ENCODE assay signal across 8 cellular contexts in the genomic region with DNA sequence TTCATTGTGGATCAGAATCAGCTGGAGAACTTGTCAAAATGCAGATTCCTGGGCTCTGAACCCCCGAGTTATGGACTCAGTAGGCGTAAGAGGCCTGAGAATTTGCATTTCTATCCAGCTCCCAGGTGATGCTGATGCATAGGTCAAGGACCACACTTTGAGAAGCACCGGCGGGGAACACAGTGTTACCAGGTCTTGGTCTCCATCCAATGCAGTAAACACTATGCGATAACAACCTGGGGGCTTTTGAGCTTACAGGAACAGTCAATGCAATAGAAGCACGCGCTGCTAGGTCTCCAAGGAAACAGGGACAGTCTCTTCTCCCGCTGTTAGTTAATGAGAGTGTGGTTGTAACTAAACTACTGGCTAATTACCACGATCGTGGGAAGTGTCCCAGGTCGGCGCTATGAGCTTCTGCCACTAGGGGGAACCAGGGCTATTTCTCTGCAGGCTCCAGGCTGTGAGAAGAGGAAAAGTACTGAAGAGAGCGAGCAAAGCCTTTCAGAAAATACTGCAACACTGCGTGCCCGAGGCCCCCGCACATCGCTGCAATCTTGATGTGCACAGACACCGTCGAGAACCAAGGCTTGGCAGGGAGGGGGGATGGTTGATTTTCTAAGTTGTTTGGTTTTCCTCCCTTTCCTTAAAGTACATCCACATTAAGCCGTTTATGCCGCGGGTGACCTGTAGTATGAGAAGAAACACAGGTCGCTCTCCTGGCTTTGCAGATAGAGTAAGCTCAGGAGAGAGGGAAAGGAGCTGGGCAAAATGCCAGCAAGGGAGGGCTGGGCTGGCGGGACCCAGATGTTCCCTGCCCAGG. TPM values are rescaled to one million over a fixed set of nuclear protein-coding genes. Genes with fewer than 3 reads are reported as not detected.
DNase-seq lines count a peak whose midpoint lies in the region; ATAC-seq, FAIRE-seq and TF ChIP-seq lines count a peak whose summit lies in the region.

No MANE protein-coding gene starts in this region.

- H3K9me2 ChIP-seq in Loucy (replicated peaks; ENCODE audit: low read depth, low read length) = no peaks in the 10 kb centered on the region

- H2AFZ ChIP-seq in Loucy (ENCODE audit: low read length) = peak overlapping the region; percentile 79

- peak overlapping the region; percentile 58 for H3K4me2 ChIP-seq in Loucy (ENCODE audit: low read depth, low read length, poor library complexity, severe bottlenecking)

- H4K20me1 ChIP-seq in Loucy (ENCODE audit: insufficient read depth, low read length, poor library complexity, severe bottlenecking) = no peaks in the 10 kb centered on the region

- POLR2A ChIA-PET in RWPE1 (lab: Yijun Ruan, JAX; ENCODE audit: low non-redundant PET) = no interaction called here

- peak overlapping the region; percentile 59 for H3K4me3 ChIP-seq in Loucy (ENCODE audit: low read length, poor library complexity, severe bottlenecking)

- H3F3A ChIP-seq in Loucy (ENCODE audit: low read depth) = no peaks in the 10 kb centered on the region

- TF ChIP-seq CTCF in Loucy (conservative IDR thresholded peaks at IDR 0.05; ENCODE audit: low read length) = peak; percentile 94
- peak; percentile 74 for TF ChIP-seq CTCF in RWPE1 (conservative IDR thresholded peaks at IDR 0.05; ENCODE audit: low read depth)

- no peak for FAIRE-seq in frontal cortex (lab: Jason Lieb, UNC)

- peaks cover 20% of the 10 kb centered on the region for H3K4me1 ChIP-seq in Loucy (ENCODE audit: insufficient read depth, low read length, poor library complexity, severe bottlenecking)

- no peaks in the 10 kb centered on the region for H3K79me2 ChIP-seq in Loucy (ENCODE audit: insufficient read depth, low read length)

- ATAC-seq in GM21423 (IDR thresholded peaks at IDR 0.05; ENCODE audit: unreplicated experiment) = peak; percentile 63

- H3K27ac ChIP-seq in RWPE1 (no peak overlapping the region), substantia nigra (ENCODE audit: low read depth, low read length, poor library complexity, severe bottlenecking) (no peak overlapping the region)

- H3K9ac ChIP-seq in Loucy (ENCODE audit: low read depth, low read length, poor library complexity, severe bottlenecking) = peak overlapping the region; percentile 27

- no peaks in the 10 kb centered on the region for H3K36me3 ChIP-seq in Loucy (ENCODE audit: insufficient read depth, low read length)

- peak; percentile 70 for DNase-seq in CD1c-positive myeloid dendritic cell (ENCODE audit: extremely low spot score)
- DNase-seq in RWPE1 (ENCODE audit: low spot score) = peak; percentile 62
- DNase-seq in activated effector memory CD4-positive, alpha-beta T cell treated with Interleukin-2 at 50 U/mL for 16 hours = peak; percentile 58
- peak; percentile 43 to 71 for DNase-seq in frontal cortex (ENCODE audit: low spot score in 2 of 2)
- DNase-seq in occipital lobe (lab: John Stamatoyannopoulos, UW) = peak; percentile 81
- DNase-seq in substantia nigra (lab: John Stamatoyannopoulos, UW) = peak in 43 of 49 donors; percentile 8 to 79 (median 60)

- H3K27me3 ChIP-seq in Loucy (ENCODE audit: insufficient read depth, low read length, poor library complexity, severe bottlenecking) = no peaks in the 10 kb centered on the region

- CTCF ChIA-PET in RWPE1 (lab: Yijun Ruan, JAX) = interaction anchor here (0.5 to 2.2 kb wide), 18 partner anchors 9 to 684 kb away, joined by 3 to 13 read pairs (median 4); no protein-coding TSS in a partner anchor

- H3K9me3 ChIP-seq in Loucy (ENCODE audit: insufficient read depth, low read depth, low read length) = no peaks in the 10 kb centered on the region

RNA-seq across cellular contexts. Expression of a gene that starts 52.0 kb away (rescaled TPM):
- total RNA-seq in frontal cortex (7.3 TPM), occipital lobe (1.1 TPM)
